In genomic region chr6:43600595-43600994, GRCh38 we compare ENCODE assay signal across 2 cellular contexts.
TF ChIP-seq lines count a peak whose summit lies in the region.

No MANE protein-coding gene starts in this region.

TF ChIP-seq in IMR-90, 13 proteins besides CTCF, POLR2A, EP300 and RAD21:
- TF ChIP-seq CEBPB (IDR thresholded peaks at IDR 0.05; ENCODE audit: low read depth, low read length) (peak; percentile 81), ELK1 (IDR thresholded peaks at IDR 0.05; ENCODE audit: borderline replicate concordance, low read depth, low read length) (no peak)
TF ChIP-seq in IMR-90: peak in this region for 1.

TF ChIP-seq in K562, 482 proteins besides CTCF, POLR2A, EP300 and RAD21:
- TF ChIP-seq ATF3 (IDR thresholded peaks at IDR 0.05), result peak; percentile 48; the same call in 1 of the 2 replicates
- no peak for TF ChIP-seq ATF3 (CRISPR knock-in tag; conservative IDR thresholded peaks at IDR 0.05)
- TF ChIP-seq CEBPB (tag; IDR thresholded peaks at IDR 0.05), result peak; percentile 78
- no peak for TF ChIP-seq RCOR1 (IDR thresholded peaks at IDR 0.05; ENCODE audit: borderline replicate concordance in 1 of 2, low read depth in 2 of 2, low read length in 2 of 2)
- 0 out of 2 replicates have a peak, but pooled peaks have one; percentile 13 for TF ChIP-seq IRF9 (tag; IDR thresholded peaks at IDR 0.05)
- no peak for TF ChIP-seq CEBPG (CRISPR knock-in tag; IDR thresholded peaks at IDR 0.05)
- peak; percentile 65 to 81 for TF ChIP-seq CEBPG (tag; conservative IDR thresholded peaks at IDR 0.05 in 1 of 2, IDR thresholded peaks at IDR 0.05 in 1 of 2)
- no peak for TF ChIP-seq PRDM10 (IDR thresholded peaks at IDR 0.05; ENCODE audit: partially characterized antibody)
- TF ChIP-seq GABPA (tag; conservative IDR thresholded peaks at IDR 0.05; ENCODE audit: low read depth), result no peak
